1 cellular context compared by ENCODE assay signal in genomic region chrX:72468607-72469006, GRCh38.
TF ChIP-seq lines count a peak whose summit lies in the region.

No MANE protein-coding gene starts in this region.

TF ChIP-seq in A549, 52 proteins besides CTCF, POLR2A, EP300 and RAD21 (continued from another document):
- TF ChIP-seq USF2 (IDR thresholded peaks at IDR 0.05) (no peak), FOXS1 (CRISPR knock-in tag; IDR thresholded peaks at IDR 0.05) (no peak), JUN (IDR thresholded peaks at IDR 0.05) (no peak), EHF (CRISPR knock-in tag; IDR thresholded peaks at IDR 0.05) (no peak), KDM5A (IDR thresholded peaks at IDR 0.05) (no peak), NPAS2 (CRISPR knock-in tag; IDR thresholded peaks at IDR 0.05; ENCODE audit: borderline replicate concordance) (no peak), HMGXB4 (CRISPR knock-in tag; IDR thresholded peaks at IDR 0.05; ENCODE audit: borderline replicate concordance) (no peak), GATA3 (IDR thresholded peaks at IDR 0.05; ENCODE audit: borderline replicate concordance) (no peak), NR3C1 (IDR thresholded peaks at IDR 0.05) (no peak)
